31 cellular contexts compared by ENCODE assay signal in the genomic region with DNA sequence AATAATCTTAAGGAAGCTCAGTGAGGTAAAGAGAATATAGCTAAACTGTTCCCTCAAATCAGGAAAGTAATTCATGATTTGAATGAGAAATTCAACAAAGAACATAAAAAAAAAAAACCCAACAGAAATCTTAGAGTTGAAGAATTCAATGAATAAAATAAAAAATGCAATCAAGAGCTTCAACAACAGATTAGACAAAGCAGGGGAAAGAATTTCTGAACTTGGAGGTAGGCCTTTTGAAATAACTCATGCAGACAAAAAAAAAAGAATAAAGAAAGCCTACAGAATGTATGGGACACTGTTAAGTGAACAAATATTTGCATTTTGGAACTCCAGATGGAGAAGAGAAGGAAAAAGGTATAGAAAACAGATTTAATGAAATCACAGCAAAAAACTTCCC.
"Had no signal": no experiment of that assay in that cellular context is flagged by ENCODE, and none has a peak within 500 bp of the region (broad histone marks: within the 10 kb centered on the region; RNA-seq: fewer than 3 reads in every experiment).

No MANE protein-coding gene starts in this region.

- ATAC-seq: natural killer cell; sciatic nerve; stimulated activated memory B cell treated with anti-CD40 and anti-IgM and Interleukin-4, amounts not matched to agents 10 μg/mL and 1 μg/mL and 100 μg/mL, for 72 hours; stimulated activated naive CD8-positive, alpha-beta T cell treated with anti-CD3 and anti-CD28 coated beads, Interleukin-15, amount 100 ng/mL, for 72 hours; stimulated activated naive CD8-positive, alpha-beta T cell treated with anti-CD3 and anti-CD28 coated beads, Interleukin-15, Interleukin-2, amounts not matched to agents 100 U/mL and 50 U/mL, for 24 hours had no signal

- H3K27ac Mint-ChIP-seq: natural killer cell; nephron; neural progenitor cell; progenitor cell of endocrine pancreas; stimulated activated memory B cell treated with anti-CD40 and anti-IgM and Interleukin-4, amounts not matched to agents 10 μg/mL and 1 μg/mL and 100 μg/mL, for 72 hours; stimulated activated naive CD8-positive, alpha-beta T cell treated with anti-CD3 and anti-CD28 coated beads, Interleukin-15, amount 100 ng/mL, for 72 hours; type B pancreatic cell had no signal

- H3K27ac ChIP-seq: neural progenitor cell, ovary, parathyroid adenoma, psoas muscle, skin epidermis, spleen, suprapubic skin, testis, tibial artery, transverse colon, upper lobe of right lung, uterus had no signal

- H3K36me3 ChIP-seq: ovary, uterus had no signal

- H2AFZ ChIP-seq: neural progenitor cell, parathyroid adenoma had no signal

- H3K9ac ChIP-seq: neural progenitor cell, parathyroid adenoma had no signal

- H3K4me3 Mint-ChIP-seq: natural killer cell; nephron; neural progenitor cell; stimulated activated memory B cell treated with anti-CD40 and anti-IgM and Interleukin-4, amounts not matched to agents 10 μg/mL and 1 μg/mL and 100 μg/mL, for 72 hours; stimulated activated naive CD8-positive, alpha-beta T cell treated with anti-CD3 and anti-CD28 coated beads, Interleukin-15, amount 100 ng/mL, for 72 hours; type B pancreatic cell had no signal

- DNase-seq: natural killer cell; occipital lobe; ovary; posterior cingulate gyrus; psoas muscle; right cardiac atrium; spleen; stimulated activated CD4-positive, alpha-beta T cell treated with anti-CD3 and anti-CD28 coated beads, Interleukin-12 subunit alpha, Interleukin-12 subunit beta, amount 100 ng/mL, for 4 hours; stimulated activated CD4-positive, alpha-beta T cell treated with anti-CD3 and anti-CD28 coated beads, Interleukin-1b, Interleukin-23, amount 100 ng/mL, for 48 hours; stimulated activated CD4-positive, alpha-beta T cell treated with anti-CD3 and anti-CD28 coated beads, Interleukin-4, amount 100 ng/mL, for 1 hour; stimulated activated CD4-positive, alpha-beta T cell treated with anti-CD3 and anti-CD28 coated beads, Interleukin-4, amount 100 ng/mL, for 4 hours; stimulated activated CD8-positive, alpha-beta memory T cell treated with anti-CD3 and anti-CD28 coated beads, Interleukin-4, amount 100 ng/mL, for 48 hours; stimulated activated naive CD4-positive, alpha-beta T cell; stimulated activated naive CD8-positive, alpha-beta T cell treated with anti-CD3 and anti-CD28 coated beads, Interleukin-15, amount 100 ng/mL, for 72 hours; stimulated activated naive CD8-positive, alpha-beta T cell treated with anti-CD3 and anti-CD28 coated beads, Interleukin-15, Interleukin-2, amounts not matched to agents 100 U/mL and 50 U/mL, for 24 hours; substantia nigra; testis; tibial artery; transverse colon; upper lobe of right lung; uterus had no signal

- H3K27me3 Mint-ChIP-seq: progenitor cell of endocrine pancreas; stimulated activated memory B cell treated with anti-CD40 and anti-IgM and Interleukin-4, amounts not matched to agents 10 μg/mL and 1 μg/mL and 100 μg/mL, for 72 hours; stimulated activated naive CD8-positive, alpha-beta T cell treated with anti-CD3 and anti-CD28 coated beads, Interleukin-15, amount 100 ng/mL, for 72 hours; type B pancreatic cell had no signal

- H3K4me2 ChIP-seq: neural progenitor cell, smooth muscle cell had no signal

- H3K27me3 ChIP-seq: neural progenitor cell, ovary, spleen, suprapubic skin, testis, tibial artery, transverse colon, upper lobe of right lung, uterus had no signal

- H3K4me3 ChIP-seq: neural progenitor cell, ovary, psoas muscle, skin epidermis, smooth muscle cell, spleen, suprapubic skin, testis, tibial artery, transverse colon, upper lobe of right lung, uterus had no signal

- H3K9me3 ChIP-seq: ovary, testis had no signal

- H3K4me1 ChIP-seq: parathyroid adenoma, psoas muscle, spleen, suprapubic skin, testis, tibial artery, transverse colon, upper lobe of right lung, uterus had no signal

- H3K4me1 Mint-ChIP-seq: nephron; neural progenitor cell; stimulated activated memory B cell treated with anti-CD40 and anti-IgM and Interleukin-4, amounts not matched to agents 10 μg/mL and 1 μg/mL and 100 μg/mL, for 72 hours had no signal
